Comparison of ENCODE assay signal across 12 cellular contexts in the genomic region with DNA sequence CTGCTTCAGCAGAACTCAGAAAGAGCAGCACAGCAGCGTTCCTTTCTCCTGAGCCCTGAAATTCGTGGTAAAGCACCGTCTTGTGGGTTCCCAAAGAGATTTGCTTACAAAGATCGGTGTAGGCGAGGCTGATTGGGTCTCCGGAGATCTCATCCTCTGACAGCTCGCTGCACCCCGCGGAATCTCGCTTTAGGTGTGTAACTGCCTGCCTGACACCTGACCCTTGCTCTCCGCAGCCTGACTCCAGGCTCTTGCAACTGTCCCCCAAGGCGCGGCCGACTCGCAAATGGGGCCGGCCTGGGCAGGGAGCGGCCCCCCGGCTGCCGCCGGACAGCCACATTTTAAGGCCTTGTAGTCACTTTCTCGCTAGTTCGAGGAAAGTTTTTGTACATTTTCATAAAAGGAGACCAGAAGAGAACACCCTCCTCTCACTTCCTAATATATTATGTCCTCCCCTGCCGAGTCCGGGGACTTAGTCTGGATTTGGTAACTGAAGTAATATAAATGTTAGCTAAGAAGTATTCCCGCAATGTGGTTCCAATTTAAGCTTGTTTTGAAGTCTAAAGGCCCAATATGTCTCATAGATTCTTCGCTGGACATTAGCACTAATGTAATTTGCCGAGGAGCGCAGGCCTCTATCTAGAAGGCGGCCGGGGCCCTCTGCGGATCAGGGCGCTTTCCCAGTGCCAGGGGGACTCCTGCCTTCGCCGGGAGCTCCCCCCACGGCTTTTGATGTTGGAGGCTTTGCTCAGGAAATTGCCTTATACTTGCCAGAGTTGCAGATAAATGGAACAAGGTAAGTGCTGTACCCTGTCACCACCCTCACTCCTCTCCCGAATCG.
DNase-seq lines count a peak whose midpoint lies in the region; ATAC-seq and TF ChIP-seq lines count a peak whose summit lies in the region.
"Had no signal": no experiment of that assay in that cellular context is flagged by ENCODE, and none has a peak within 500 bp of the region (broad histone marks: within the 10 kb centered on the region; RNA-seq: fewer than 3 reads in every experiment).

No MANE protein-coding gene starts in this region.

- H3K4me1 Mint-ChIP-seq in HFFc6 (ENCODE audit: low read depth) (peaks cover 12% of the 10 kb centered on the region), endodermal cell (peaks cover 50% of the 10 kb centered on the region)

- H3K4me1 ChIP-seq in endodermal cell (ENCODE audit: control insufficient read depth, insufficient read depth, low read length) (peaks cover 17% of the 10 kb centered on the region), mesendoderm (ENCODE audit: control insufficient read depth, low read depth, low read length) (peaks cover 6% of the 10 kb centered on the region)

- H3K36me3 ChIP-seq in endodermal cell (ENCODE audit: control insufficient read depth, insufficient read depth, low read length) = no peaks in the 10 kb centered on the region
- no peaks in the 10 kb centered on the region for H3K36me3 ChIP-seq in mesendoderm (ENCODE audit: control insufficient read depth, insufficient read depth, low read length)

- H3K23ac ChIP-seq in mesendoderm (ENCODE audit: low read length) = no peak overlapping the region

- H2BK15ac ChIP-seq in mesendoderm (replicated peaks; ENCODE audit: low read depth) = no peak overlapping the region

- H3K27ac ChIP-seq in endodermal cell (ENCODE audit: low read depth, low read length) (no peak overlapping the region), mesendoderm (ENCODE audit: low read depth, low read length) (peak overlapping the region; percentile 33)

- H3K27ac Mint-ChIP-seq in HFFc6 = no peak overlapping the region
- no peak overlapping the region for H3K27ac Mint-ChIP-seq in endodermal cell
- H3K27ac Mint-ChIP-seq: activated naive CD4-positive, alpha-beta T cell treated with anti-CD3 and anti-CD28 coated beads, Interleukin-2, amount 50 U/mL, for 24 hours had no signal

- peak overlapping the region; percentile 65 for H3K56ac ChIP-seq in mesendoderm (ENCODE audit: low read length)

- no peaks in the 10 kb centered on the region for H3K9me3 Mint-ChIP-seq in HFFc6
- H3K9me3 Mint-ChIP-seq in endodermal cell = no peaks in the 10 kb centered on the region
- H3K9me3 Mint-ChIP-seq: activated naive CD4-positive, alpha-beta T cell treated with anti-CD3 and anti-CD28 coated beads, Interleukin-2, amount 50 U/mL, for 24 hours had no signal

- peak overlapping the region; percentile 75 for H3K4me3 Mint-ChIP-seq in HFFc6
- peak overlapping the region; percentile 57 for H3K4me3 Mint-ChIP-seq in endodermal cell

- DNase-seq in HFFc6 (no peak), endodermal cell (peak; percentile 81), mesendoderm (peak; percentile 63), DMS53 treated with DMSO at 0.1 percent for 48 hours (lab: John Stamatoyannopoulos, UW; ENCODE audit: unreplicated experiment) (no peak), HuH-7.5 (ENCODE audit: low spot score) (no peak)
- DNase-seq in stimulated activated naive CD8-positive, alpha-beta T cell treated with anti-CD3 and anti-CD28 coated beads, Interleukin-15, Interleukin-2, amounts not matched to agents 100 U/mL and 50 U/mL, for 24 hours = no peak
- DNase-seq: GDM1, NCI-H1930, OCI-M1 had no signal

- H3K27me3 Mint-ChIP-seq in HFFc6 (ENCODE audit: insufficient read depth) (peaks cover 10% of the 10 kb centered on the region), endodermal cell (ENCODE audit: insufficient read depth) (peaks cover 62% of the 10 kb centered on the region)

- H3K27me3 ChIP-seq in endodermal cell (ENCODE audit: control insufficient read depth, insufficient read depth, low read length, poor library complexity, severe bottlenecking) = peaks cover 50% of the 10 kb centered on the region
- peaks cover 6% of the 10 kb centered on the region for H3K27me3 ChIP-seq in mesendoderm (ENCODE audit: insufficient read depth, low read length, poor library complexity)

- H3K18ac ChIP-seq in mesendoderm (ENCODE audit: low read length) = peak overlapping the region; percentile 31

- no peak overlapping the region for H2AK5ac ChIP-seq in mesendoderm (ENCODE audit: low read length)

- no peak overlapping the region for H4K5ac ChIP-seq in mesendoderm (ENCODE audit: low read length)

- peak overlapping the region; percentile 60 for H3K4ac ChIP-seq in mesendoderm (ENCODE audit: low read depth, low read length)

- peak; percentile 19 for ATAC-seq in stimulated activated naive CD8-positive, alpha-beta T cell treated with anti-CD3 and anti-CD28 coated beads, Interleukin-15, Interleukin-2, amounts not matched to agents 100 U/mL and 50 U/mL, for 24 hours
- no peak for ATAC-seq in GM21526 (IDR thresholded peaks at IDR 0.05; ENCODE audit: low FRiP score, unreplicated experiment)
- no peak for ATAC-seq in HG02852 (IDR thresholded peaks at IDR 0.05; ENCODE audit: unreplicated experiment)

- no peak overlapping the region for H3K9ac ChIP-seq in endodermal cell (ENCODE audit: extremely low read depth, low read length, poor library complexity, severe bottlenecking)
- peak overlapping the region; percentile 57 for H3K9ac ChIP-seq in mesendoderm (ENCODE audit: low read length)

- no peaks in the 10 kb centered on the region for H3K79me1 ChIP-seq in mesendoderm (ENCODE audit: low read length)

- H3K9me3 ChIP-seq in endodermal cell (ENCODE audit: control insufficient read depth, low read length) = no peaks in the 10 kb centered on the region

- no peak overlapping the region for H2BK120ac ChIP-seq in mesendoderm (ENCODE audit: low read depth, low read length)

- TF ChIP-seq CTCF in HFFc6 (IDR thresholded peaks at IDR 0.05) (no peak), endodermal cell (conservative IDR thresholded peaks at IDR 0.05) (no peak)

- peak overlapping the region; percentile 27 for H2BK5ac ChIP-seq in mesendoderm (ENCODE audit: low read length)

- no peaks in the 10 kb centered on the region for H3K79me2 ChIP-seq in mesendoderm (ENCODE audit: control insufficient read depth, insufficient read depth, low read length)

- peak overlapping the region; percentile 78 for H3K4me2 ChIP-seq in mesendoderm (ENCODE audit: low read length)

- H3K36me3 Mint-ChIP-seq in HFFc6 (ENCODE audit: low read depth) (no peaks in the 10 kb centered on the region), endodermal cell (ENCODE audit: low read depth) (no peaks in the 10 kb centered on the region)
- H3K36me3 Mint-ChIP-seq: activated naive CD4-positive, alpha-beta T cell treated with anti-CD3 and anti-CD28 coated beads, Interleukin-2, amount 50 U/mL, for 24 hours had no signal

- peak overlapping the region; percentile 69 for H3K4me3 ChIP-seq in endodermal cell (ENCODE audit: low read length)
- H3K4me3 ChIP-seq in mesendoderm (ENCODE audit: low read length) = no peak overlapping the region

- WGBS in endodermal cell (ENCODE audit: insufficient coverage in 1 of 2, insufficient read length in 1 of 2), 2 experiments = 51 to 81% methylated on average over 25 to 37 of the region's 37 CpGs
- no CpG with 5 or more reads among the region's 37 CpGs for WGBS in mesendoderm (ENCODE audit: extremely low coverage, insufficient coverage, low lambda C conversion rate)

- H4K8ac ChIP-seq in mesendoderm (ENCODE audit: low read depth, low read length) = no peak overlapping the region

Comparison
In these comparisons a context has a peak if more than half of its experiments do, and no peak if none do; other contexts are left out.
1. DNase-seq: peak in endodermal cell (single experiment) and mesendoderm (single experiment); none in HFFc6 (single experiment), stimulated activated naive CD8-positive, alpha-beta T cell treated with anti-CD3 and anti-CD28 coated beads, Interleukin-15, Interleukin-2, amounts not matched to agents 100 U/mL and 50 U/mL, for 24 hours (single experiment), DMS53 treated with DMSO at 0.1 percent for 48 hours (single experiment) and HuH-7.5 (single experiment).